ENCODE assay signal across 11 cellular contexts in genomic region chr11:71153005-71153395, GRCh38.
DNase-seq lines count a peak whose midpoint lies in the region; ATAC-seq and TF ChIP-seq lines count a peak whose summit lies in the region.
"Had no signal": no experiment of that assay in that cellular context is flagged by ENCODE, and none has a peak within 500 bp of the region (broad histone marks: within the 10 kb centered on the region; RNA-seq: fewer than 3 reads in every experiment).

No MANE protein-coding gene starts in this region.

- H3K4me3 ChIP-seq in rectal smooth muscle tissue (ENCODE audit: low read length) = peak overlapping the region; percentile 32

- H3K4me1 ChIP-seq in foreskin keratinocyte (no peaks in the 10 kb centered on the region), rectal smooth muscle tissue (ENCODE audit: control insufficient read depth, insufficient read depth, low read length) (no peaks in the 10 kb centered on the region)
- H3K4me1 ChIP-seq: parathyroid adenoma had no signal

- ATAC-seq in foreskin keratinocyte (peak; percentile 67), GM21786 (IDR thresholded peaks at IDR 0.05; ENCODE audit: unreplicated experiment) (no peak), HG03025 (IDR thresholded peaks at IDR 0.05; ENCODE audit: low FRiP score, unreplicated experiment) (no peak)

- H3K36me3 ChIP-seq in rectal smooth muscle tissue (ENCODE audit: control insufficient read depth, insufficient read depth, low read length) = no peaks in the 10 kb centered on the region

- no peak overlapping the region for H3K9ac ChIP-seq in rectal smooth muscle tissue (ENCODE audit: low read length)
- H3K9ac ChIP-seq: parathyroid adenoma had no signal

- TF ChIP-seq CTCF in foreskin keratinocyte (conservative IDR thresholded peaks at IDR 0.05) = no peak

- H3K27me3 ChIP-seq in foreskin keratinocyte = no peaks in the 10 kb centered on the region
- H3K27me3 ChIP-seq in rectal smooth muscle tissue (ENCODE audit: control insufficient read depth, insufficient read depth, low read length) = no peaks in the 10 kb centered on the region

- H3K27ac ChIP-seq in foreskin keratinocyte = no peak overlapping the region
- no peak overlapping the region for H3K27ac ChIP-seq in rectal smooth muscle tissue (ENCODE audit: low read depth, low read length)
- H3K27ac ChIP-seq: parathyroid adenoma had no signal

- DNase-seq in EH (ENCODE audit: low read depth) (peak; percentile 40), T1000 (lab: John Stamatoyannopoulos, UW) (peak; percentile 80), foreskin keratinocyte (peak in 1 of 2 donors; percentile 43), NCI-H2081 (lab: John Stamatoyannopoulos, UW) (no peak), dedifferentiated amniotic fluid mesenchymal stem cell (ENCODE audit: extremely low spot score) (no peak)
- DNase-seq: activated CD4-positive, alpha-beta T cell treated with anti-CD3 and anti-CD28 coated beads, Interleukin-2, amount 10 ng/mL, durations not matched to agents 24 days and 14 days; hippocampal formation had no signal

Comparison
In these comparisons a context has a peak if more than half of its experiments do, and no peak if none do; other contexts are left out.
1. DNase-seq: peak in EH (single experiment) and T1000 (single experiment); none in NCI-H2081 (0 of 2) and dedifferentiated amniotic fluid mesenchymal stem cell (single experiment).